ENCODE assay signal across 14 cellular contexts in the genomic region with DNA sequence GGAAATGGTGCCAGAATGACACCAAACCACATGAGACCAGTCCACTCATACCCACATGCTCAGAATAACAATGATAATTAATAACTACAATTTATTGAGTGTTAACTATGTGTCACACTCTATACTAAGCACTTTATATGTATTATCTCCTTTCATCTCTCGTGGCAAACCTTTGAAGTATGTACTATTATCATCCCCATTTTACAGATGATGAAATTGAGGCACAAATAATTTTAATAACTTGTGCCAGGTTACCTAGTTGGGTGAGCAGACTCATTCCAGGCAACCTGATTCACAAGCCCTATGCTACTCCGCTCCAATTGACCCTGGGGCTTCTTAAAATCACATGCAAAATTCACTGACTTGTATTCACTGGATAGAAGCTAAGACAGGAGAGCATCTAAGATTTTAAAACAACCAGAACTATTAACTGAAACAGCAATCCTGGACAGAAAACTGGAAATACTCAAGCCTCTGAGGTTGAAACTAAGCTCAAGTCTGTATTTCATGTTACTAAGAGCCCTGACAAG. TPM values are rescaled to one million over a fixed set of nuclear protein-coding genes. Genes with fewer than 3 reads are reported as not detected.
DNase-seq lines count a peak whose midpoint lies in the region; TF ChIP-seq lines count a peak whose summit lies in the region.
"Had no signal": no experiment of that assay in that cellular context is flagged by ENCODE, and none has a peak within 500 bp of the region (broad histone marks: within the 10 kb centered on the region; RNA-seq: fewer than 3 reads in every experiment).

No MANE protein-coding gene starts in this region.

- H3K9ac ChIP-seq in Loucy (ENCODE audit: low read depth, low read length, poor library complexity, severe bottlenecking), result peak overlapping the region; percentile 88

- H3K27me3 Mint-ChIP-seq in Calu3 (ENCODE audit: unreplicated experiment) (no peaks in the 10 kb centered on the region), nephron (ENCODE audit: low read depth) (peaks cover 3% of the 10 kb centered on the region)

- CTCF ChIA-PET in Calu3 (lab: Charles Lee), result interaction anchor here (0.6 to 1.8 kb wide), 6 partner anchors 9 to 61 kb away, joined by 3 to 7 read pairs (median 4); no protein-coding TSS in a partner anchor

- no peaks in the 10 kb centered on the region for H3K9me3 Mint-ChIP-seq in Calu3 (ENCODE audit: low read depth, unreplicated experiment)
- no peaks in the 10 kb centered on the region for H3K9me3 Mint-ChIP-seq in nephron

- TF ChIP-seq CTCF in Calu3 (IDR thresholded peaks at IDR 0.05; ENCODE audit: unreplicated experiment), result no peak
- TF ChIP-seq CTCF in Loucy (conservative IDR thresholded peaks at IDR 0.05; ENCODE audit: low read length), result no peak
- TF ChIP-seq CTCF in nephron (IDR thresholded peaks at IDR 0.05; ENCODE audit: unreplicated experiment in 3 of 3), result no peak

- no peaks in the 10 kb centered on the region for H3K27me3 ChIP-seq in Loucy (ENCODE audit: insufficient read depth, low read length, poor library complexity, severe bottlenecking)

- DNase-seq in Calu3 (no peak), cerebellar cortex (ENCODE audit: low spot score) (peak; percentile 18), kidney glomerular epithelial cell (lab: John Stamatoyannopoulos, UW) (no peak), NCI-H526 treated with DMSO at 0.1 percent for 48 hours (lab: John Stamatoyannopoulos, UW) (no peak), GF-D8 (lab: John Stamatoyannopoulos, UW) (no peak)
- no peak for DNase-seq in activated CD4-positive, alpha-beta T cell treated with anti-CD3 and anti-CD28 coated beads, Interleukin-2, amount 50 U/mL, for 4 hours
- DNase-seq: activated gamma-delta T cell treated with Interleukin-2 at 50 U/mL for 16 hours; cortex of kidney; hippocampal formation; NCI-H187; posterior cingulate gyrus; stimulated activated CD4-positive, alpha-beta T cell treated with anti-CD3 and anti-CD28 coated beads, Interleukin-12 subunit alpha, Interleukin-12 subunit beta, amount 100 ng/mL, for 4 hours had no signal

- peaks cover 8% of the 10 kb centered on the region; the same call in 1 of the 2 replicates for H3F3A ChIP-seq in Loucy (ENCODE audit: low read depth)

- H3K9me2 ChIP-seq in Loucy (replicated peaks; ENCODE audit: low read depth, low read length), result no peaks in the 10 kb centered on the region

- H3K27ac Mint-ChIP-seq in Calu3 (ENCODE audit: unreplicated experiment) (peak overlapping the region; percentile 62), nephron (peak overlapping the region in 2 of 3 experiments; percentile 40 to 50)

- H3K4me1 Mint-ChIP-seq in Calu3 (ENCODE audit: low read depth, unreplicated experiment) (peaks cover 22% of the 10 kb centered on the region), nephron (peaks cover 34% of the 10 kb centered on the region)

- peaks cover 15% of the 10 kb centered on the region for H4K20me1 ChIP-seq in Loucy (ENCODE audit: insufficient read depth, low read length, poor library complexity, severe bottlenecking)

- peaks cover 57% of the 10 kb centered on the region for H3K79me2 ChIP-seq in Loucy (ENCODE audit: insufficient read depth, low read length)

- intact Hi-C loops in Calu3 (cut with micrococcal nuclease; ENCODE audit: unreplicated experiment), result loop anchor here (5.0 kb wide), 1 partner anchor 39 kb away; no protein-coding TSS in a partner anchor

- H3K4me2 ChIP-seq in Loucy (ENCODE audit: low read depth, low read length, poor library complexity, severe bottlenecking), result peak overlapping the region; percentile 89

- no TSS peak for BruUV-seq in Calu3 (replicated peaks; lab: Mats Ljungman, UMichigan)

- peak overlapping the region; percentile 95 for H3K4me3 ChIP-seq in Loucy (ENCODE audit: low read length, poor library complexity, severe bottlenecking)

- H3K36me3 ChIP-seq in Loucy (ENCODE audit: insufficient read depth, low read length), result no peaks in the 10 kb centered on the region

- no peak overlapping the region for H2AFZ ChIP-seq in Loucy (ENCODE audit: low read length)

- H3K4me1 ChIP-seq in Loucy (ENCODE audit: insufficient read depth, low read length, poor library complexity, severe bottlenecking), result peaks cover 51% of the 10 kb centered on the region

- H3K9me3 ChIP-seq in Loucy (ENCODE audit: insufficient read depth, low read depth, low read length), result no peaks in the 10 kb centered on the region

- peak overlapping the region; percentile 85 for H3K4me3 Mint-ChIP-seq in Calu3 (ENCODE audit: low read depth, unreplicated experiment)
- H3K4me3 Mint-ChIP-seq in nephron, result peak overlapping the region in 1 of 3 experiments; percentile 40

- H3K36me3 Mint-ChIP-seq in Calu3 (ENCODE audit: insufficient read depth, unreplicated experiment) (peaks cover 23% of the 10 kb centered on the region), nephron (ENCODE audit: low read depth) (no peaks in the 10 kb centered on the region)

RNA-seq across cellular contexts. Expression of gene MREG, which starts 2.0 kb away (rescaled TPM):
- total RNA-seq in Calu3 (2022), result 22.0 and 29.7 TPM in 2 replicates
